33 cellular contexts compared by ENCODE assay signal in genomic region chr15:77769700-77770099, GRCh38.
"Had no signal": no experiment of that assay in that cellular context is flagged by ENCODE, and none has a peak within 500 bp of the region (broad histone marks: within the 10 kb centered on the region; RNA-seq: fewer than 3 reads in every experiment).

No MANE protein-coding gene starts in this region.

- H3K27ac ChIP-seq: left lung, lower lobe of right lung, neutrophil, ovary, prostate gland, skin epidermis, stomach, testis, thyroid gland, transverse colon, upper lobe of left lung, vagina had no signal

- H3K9me3 Mint-ChIP-seq: immature natural killer cell; naive thymus-derived CD8-positive, alpha-beta T cell; nephron; neural crest cell; stimulated activated naive B cell treated with anti-CD40 and anti-IgM and Interleukin-4, amounts not matched to agents 10 μg/mL and 1 μg/mL and 100 μg/mL, for 72 hours had no signal

- H3K4me3 Mint-ChIP-seq: immature natural killer cell; naive thymus-derived CD8-positive, alpha-beta T cell; nephron; neural crest cell; stimulated activated naive B cell treated with anti-CD40 and anti-IgM and Interleukin-4, amounts not matched to agents 10 μg/mL and 1 μg/mL and 100 μg/mL, for 72 hours had no signal

- FAIRE-seq: islet of Langerhans, kidney had no signal

- ATAC-seq: left colon; left lung; lower lobe of right lung; naive thymus-derived CD8-positive, alpha-beta T cell; sciatic nerve; stimulated activated naive B cell treated with anti-CD40 and anti-IgM and Interleukin-4, amounts not matched to agents 10 μg/mL and 1 μg/mL and 100 μg/mL, for 72 hours; stimulated activated naive CD8-positive, alpha-beta T cell treated with anti-CD3 and anti-CD28 coated beads, Interleukin-15, Interleukin-2, amounts not matched to agents 100 U/mL and 50 U/mL, for 24 hours had no signal

- H3K4me1 Mint-ChIP-seq: immature natural killer cell; naive thymus-derived CD8-positive, alpha-beta T cell; nephron; neural crest cell; stimulated activated naive B cell treated with anti-CD40 and anti-IgM and Interleukin-4, amounts not matched to agents 10 μg/mL and 1 μg/mL and 100 μg/mL, for 72 hours had no signal

- H3K36me3 Mint-ChIP-seq: immature natural killer cell; naive thymus-derived CD8-positive, alpha-beta T cell; stimulated activated naive B cell treated with anti-CD40 and anti-IgM and Interleukin-4, amounts not matched to agents 10 μg/mL and 1 μg/mL and 100 μg/mL, for 72 hours had no signal

- H3K27ac Mint-ChIP-seq: immature natural killer cell; naive thymus-derived CD8-positive, alpha-beta T cell; nephron; stimulated activated naive B cell treated with anti-CD40 and anti-IgM and Interleukin-4, amounts not matched to agents 10 μg/mL and 1 μg/mL and 100 μg/mL, for 72 hours had no signal

- H3K27me3 ChIP-seq: ovary, testis, thyroid gland, upper lobe of left lung, vagina had no signal

- H3K9me3 ChIP-seq: left lung, lower lobe of right lung, neutrophil, ovary, prostate gland, stomach, testis, thyroid gland, transverse colon, upper lobe of left lung, vagina had no signal

- H3K4me1 ChIP-seq: left lung, lower lobe of right lung, prostate gland, stomach, testis, thyroid gland, transverse colon, upper lobe of left lung, vagina had no signal

- H3K4me3 ChIP-seq: left lung, lower lobe of right lung, ovary, prostate gland, skin epidermis, stomach, testis, thyroid gland, transverse colon, upper lobe of left lung, vagina had no signal

- H3K36me3 ChIP-seq: left lung, lower lobe of right lung, neutrophil, ovary, prostate gland, stomach, thyroid gland, transverse colon, upper lobe of left lung, vagina had no signal

- DNase-seq: hippocampal formation; immature natural killer cell; left colon; left lung; lower lobe of right lung; mammary epithelial cell; mesenchymal stem cell; naive thymus-derived CD8-positive, alpha-beta T cell; occipital lobe; ovary; posterior cingulate gyrus; retina; right cardiac atrium; stimulated activated CD4-positive, alpha-beta T cell treated with anti-CD3 and anti-CD28 coated beads, Interleukin-12 subunit alpha, Interleukin-12 subunit beta, amount 100 ng/mL, for 4 hours; stimulated activated CD4-positive, alpha-beta T cell treated with anti-CD3 and anti-CD28 coated beads, Interleukin-15, amount 100 ng/mL, for 24 hours; stimulated activated CD4-positive, alpha-beta T cell treated with anti-CD3 and anti-CD28 coated beads, Interleukin-2, amount 100 ng/mL, for 24 hours; stimulated activated CD4-positive, alpha-beta T cell treated with anti-CD3 and anti-CD28 coated beads, Interleukin-4, amount 100 ng/mL, for 1 hour; stimulated activated naive B cell treated with anti-CD40 and anti-IgM and Interleukin-4, amounts not matched to agents 10 μg/mL and 1 μg/mL and 100 μg/mL, for 72 hours; stimulated activated naive CD8-positive, alpha-beta T cell treated with anti-CD3 and anti-CD28 coated beads, Interleukin-15, Interleukin-2, amounts not matched to agents 100 U/mL and 50 U/mL, for 24 hours; stomach; testis; thyroid gland; transverse colon; upper lobe of left lung had no signal
